ENCODE assay signal across 24 cellular contexts in genomic region chr4:4415806-4416805, GRCh38. TPM values are rescaled to one million over a fixed set of nuclear protein-coding genes. Genes with fewer than 3 reads are reported as not detected.
DNase-seq lines count a peak whose midpoint lies in the region; ATAC-seq and TF ChIP-seq lines count a peak whose summit lies in the region.
"Had no signal": no experiment of that assay in that cellular context is flagged by ENCODE, and none has a peak within 500 bp of the region (broad histone marks: within the 10 kb centered on the region; RNA-seq: fewer than 3 reads in every experiment).

No MANE protein-coding gene starts in this region.

- intact Hi-C loops in spleen (cut with DNase I; ENCODE audit: low total_unique reads): no loop called here

- ATAC-seq in GM18873 (IDR thresholded peaks at IDR 0.05; ENCODE audit: low FRiP score, unreplicated experiment): no peak
- ATAC-seq: GM12878, left lobe of liver, mucosa of descending colon, SK-N-SH treated with all-trans-retinoic acid at 6 μM for 48 hours had no signal

- DNase-seq in activated effector memory CD4-positive, alpha-beta T cell treated with anti-CD3 and anti-CD28 coated beads, Interleukin-2, amount 50 U/mL, for 16 hours: peak; percentile 42
- DNase-seq in activated effector memory CD4-positive, alpha-beta T cell treated with Interleukin-2 at 50 U/mL for 16 hours: no peak
- peak; percentile 68 for DNase-seq in DMS79 treated with DMSO at 0.1 percent for 48 hours (lab: John Stamatoyannopoulos, UW)
- peak; percentile 70 for DNase-seq in endodermal cell
- peak; percentile 41 for DNase-seq in spleen
- DNase-seq in T-helper 9 cell: no peak
- DNase-seq in SIG-M5 treated with dmso at 0.1 percent for 504 hours (lab: John Stamatoyannopoulos, UW; ENCODE audit: unreplicated experiment): no peak
- DNase-seq: activated CD4-positive, alpha-beta T cell treated with anti-CD3 and anti-CD28 coated beads, Interleukin-2, amount 50 U/mL, for 1 hour; AML-193; DND-41; erythroblast; mucosa of descending colon; NCI-H1092; NCI-H187; NCI-H526 treated with DMSO at 0.1 percent for 48 hours; RPMI8226 had no signal

- H3K27ac Mint-ChIP-seq in endodermal cell: no peak overlapping the region
- H3K27ac Mint-ChIP-seq: T-helper 2 cell treated with Interferon-gamma antibody and Interleukin-4, amounts not matched to agents 5 μg/mL and 100 μg/mL, for 36 hours had no signal

- no peak overlapping the region for H3K4me3 Mint-ChIP-seq in endodermal cell
- H3K4me3 Mint-ChIP-seq: T-helper 2 cell treated with Interferon-gamma antibody and Interleukin-4, amounts not matched to agents 5 μg/mL and 100 μg/mL, for 36 hours had no signal

- H3K27me3 Mint-ChIP-seq in endodermal cell (ENCODE audit: insufficient read depth): no peaks in the 10 kb centered on the region

- peaks cover 5% of the 10 kb centered on the region for H3K9me3 Mint-ChIP-seq in endodermal cell
- H3K9me3 Mint-ChIP-seq: T-helper 2 cell treated with Interferon-gamma antibody and Interleukin-4, amounts not matched to agents 5 μg/mL and 100 μg/mL, for 36 hours had no signal

- H3K27me3 ChIP-seq in endodermal cell (ENCODE audit: control insufficient read depth, insufficient read depth, low read length, poor library complexity, severe bottlenecking) (no peaks in the 10 kb centered on the region), spleen (replicated peaks in 1 of 7) (no peaks in the 10 kb centered on the region)
- H3K27me3 ChIP-seq: hepatocyte, upper lobe of left lung had no signal

- no peak for TF ChIP-seq POLR2A in spleen (IDR thresholded peaks at IDR 0.05)

- H3K4me1 ChIP-seq in endodermal cell (ENCODE audit: control insufficient read depth, insufficient read depth, low read length) (peaks cover 4% of the 10 kb centered on the region), spleen (peaks cover 0 to 6% (median 0%) of the 10 kb centered on the region in 6 donors)
- H3K4me1 ChIP-seq: HAP-1, upper lobe of left lung had no signal

- H3K9ac ChIP-seq in endodermal cell (ENCODE audit: extremely low read depth, low read length, poor library complexity, severe bottlenecking): no peak overlapping the region

- TF ChIP-seq CTCF in endodermal cell (conservative IDR thresholded peaks at IDR 0.05) (no peak), spleen (IDR thresholded peaks at IDR 0.05 in 8 of 11, conservative IDR thresholded peaks at IDR 0.05 in 3 of 11) (no peak)

- H3K4me1 Mint-ChIP-seq in endodermal cell: peaks cover 20% of the 10 kb centered on the region

- H3K9me3 ChIP-seq in endodermal cell (ENCODE audit: control insufficient read depth, low read length) (no peaks in the 10 kb centered on the region), spleen (peaks cover 0 to 5% (median 0%) of the 10 kb centered on the region in 8 donors)
- H3K9me3 ChIP-seq: HAP-1, mucosa of descending colon, upper lobe of left lung had no signal

- peaks cover 31% of the 10 kb centered on the region for H3K36me3 Mint-ChIP-seq in endodermal cell (ENCODE audit: low read depth)

- WGBS in endodermal cell (ENCODE audit: insufficient coverage in 1 of 2, insufficient read length in 1 of 2), 2 experiments: 88 to 89% methylated on average over 19 to 27 of the region's 27 CpGs
- WGBS in spleen, 5 donors: 93 to 97% (median 95%) methylated on average over 24 to 27 of the region's 27 CpGs

- H3K36me3 ChIP-seq in endodermal cell (ENCODE audit: control insufficient read depth, insufficient read depth, low read length) (peaks cover 24% of the 10 kb centered on the region), spleen (peaks cover 3 to 59% (median 31%) of the 10 kb centered on the region in 6 donors)

- H3K4me3 ChIP-seq in endodermal cell (ENCODE audit: low read length) (no peak overlapping the region), spleen (no peak overlapping the region)
- H3K4me3 ChIP-seq: GM12878, HAP-1, hepatocyte, mucosa of descending colon, upper lobe of left lung had no signal

- H3K27ac ChIP-seq in endodermal cell (ENCODE audit: low read depth, low read length) (no peak overlapping the region), spleen (no peak overlapping the region)
- H3K27ac ChIP-seq: hepatocyte, upper lobe of left lung had no signal

RNA-seq across cellular contexts. Expression of gene NSG1, which starts 29.2 kb away (rescaled TPM):
- 1 to 10 TPM; 1.8 to 6.0 TPM for total RNA-seq in endodermal cell
- polyA plus RNA-seq in endodermal cell (2013, experiment 1 of 2): 18.1 TPM
- 14.0 TPM for polyA plus RNA-seq in endodermal cell (2013, experiment 2 of 2)
- total RNA-seq in spleen: 1 to 10 TPM in 6 of 7 donors, under 1 TPM in 1; 0.66 to 4.1 (median 1.9) TPM
- polyA plus RNA-seq in spleen: under 1 TPM; 0.22 to 0.83 (median 0.26) TPM

Comparison
In these comparisons a context has a peak if more than half of its experiments do, and no peak if none do; other contexts are left out.
1. DNase-seq: peak in activated effector memory CD4-positive, alpha-beta T cell treated with anti-CD3 and anti-CD28 coated beads, Interleukin-2, amount 50 U/mL, for 16 hours (single experiment), DMS79 treated with DMSO at 0.1 percent for 48 hours (single experiment), endodermal cell (single experiment) and spleen (single experiment); none in activated effector memory CD4-positive, alpha-beta T cell treated with Interleukin-2 at 50 U/mL for 16 hours (single experiment), T-helper 9 cell (single experiment) and SIG-M5 treated with dmso at 0.1 percent for 504 hours (single experiment).